15 cellular contexts compared by ENCODE assay signal in the genomic region with DNA sequence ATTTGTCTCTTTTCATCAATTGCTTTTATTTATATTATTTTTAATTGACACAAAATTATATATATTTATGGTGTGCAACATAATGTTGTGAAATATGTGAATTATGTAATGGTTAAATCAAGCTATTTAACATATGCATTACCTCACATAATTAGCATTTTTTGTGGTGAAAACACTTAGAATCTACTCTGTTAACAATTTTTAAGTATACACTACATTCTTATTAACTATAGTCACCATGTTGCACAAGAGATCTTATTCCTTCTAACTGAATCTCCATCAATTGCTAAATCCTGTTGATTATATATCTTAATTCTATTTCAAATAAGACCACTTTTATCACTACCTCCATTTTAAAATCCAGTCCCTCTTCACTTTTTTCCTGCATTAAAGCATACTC. TPM values are rescaled to one million over a fixed set of nuclear protein-coding genes. Genes with fewer than 3 reads are reported as not detected.
"Had no signal": no experiment of that assay in that cellular context is flagged by ENCODE, and none has a peak within 500 bp of the region (broad histone marks: within the 10 kb centered on the region; RNA-seq: fewer than 3 reads in every experiment).

No MANE protein-coding gene starts in this region.

- H3K27me3 Mint-ChIP-seq: activated naive CD4-positive, alpha-beta T cell treated with anti-CD3 and anti-CD28 coated beads, Interleukin-2, amount 50 U/mL, for 24 hours had no signal

- H3K4me1 ChIP-seq: right atrium auricular region, tibial nerve had no signal

- H3K36me3 ChIP-seq: cardiac muscle cell, right atrium auricular region, tibial nerve had no signal

- H3K36me3 Mint-ChIP-seq: activated naive CD4-positive, alpha-beta T cell treated with anti-CD3 and anti-CD28 coated beads, Interleukin-2, amount 50 U/mL, for 24 hours; immature natural killer cell; naive B cell had no signal

- H3K9me3 ChIP-seq: right atrium auricular region, tibial nerve had no signal

- H3K27ac Mint-ChIP-seq: activated naive CD4-positive, alpha-beta T cell treated with anti-CD3 and anti-CD28 coated beads, Interleukin-2, amount 50 U/mL, for 24 hours; immature natural killer cell; naive B cell; T-helper 17 cell had no signal

- H3K4me3 ChIP-seq: cardiac muscle cell, lung, right atrium auricular region, tibial nerve had no signal

- H3K4me1 Mint-ChIP-seq: immature natural killer cell, naive B cell had no signal

- H3K4me3 Mint-ChIP-seq: activated naive CD4-positive, alpha-beta T cell treated with anti-CD3 and anti-CD28 coated beads, Interleukin-2, amount 50 U/mL, for 24 hours; immature natural killer cell; naive B cell; T-helper 17 cell had no signal

- ATAC-seq: left colon, T-helper 17 cell had no signal

- H3K9me3 Mint-ChIP-seq: activated naive CD4-positive, alpha-beta T cell treated with anti-CD3 and anti-CD28 coated beads, Interleukin-2, amount 50 U/mL, for 24 hours; naive B cell had no signal

- H3K27me3 ChIP-seq: cardiac muscle cell, right atrium auricular region, tibial nerve had no signal

- DNase-seq: activated CD4-positive, alpha-beta T cell treated with anti-CD3 and anti-CD28 coated beads, Interleukin-2, amount 50 U/mL, for 1 hour; activated CD4-positive, CD25-positive, alpha-beta regulatory T cell; amygdala; immature natural killer cell; left colon; naive B cell; small intestine; T-helper 17 cell had no signal

- H3K27ac ChIP-seq: cardiac muscle cell, right atrium auricular region, tibial nerve had no signal

RNA-seq across cellular contexts. Expression of a gene that starts 42.5 kb away (rescaled TPM):
- total RNA-seq: endothelial cell of umbilical vein, left colon, right atrium auricular region, subcutaneous adipose tissue, T-helper 17 cell had no signal
